In the genomic region with DNA sequence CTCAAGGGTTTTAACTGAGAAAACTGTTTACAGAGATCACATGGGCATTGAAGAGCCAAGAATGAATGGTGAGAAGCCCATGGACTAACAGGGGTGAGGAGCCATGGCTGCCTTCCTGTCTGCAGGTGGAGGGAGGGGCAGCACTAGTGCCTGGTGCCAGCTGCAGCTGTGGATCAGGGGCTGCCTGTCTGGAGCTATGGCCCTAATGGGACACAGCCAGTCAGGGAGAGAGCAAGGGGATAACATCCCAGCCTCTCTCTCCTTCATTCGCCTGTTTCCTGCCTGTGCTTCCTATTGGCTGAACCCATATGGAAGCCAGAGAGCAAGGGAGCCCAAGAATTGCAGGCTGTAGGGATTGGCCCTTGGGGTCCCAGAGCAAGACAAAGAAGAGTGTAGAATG, we compare ENCODE assay signal across 22 cellular contexts.
"Had no signal": no experiment of that assay in that cellular context is flagged by ENCODE, and none has a peak within 500 bp of the region (broad histone marks: within the 10 kb centered on the region; RNA-seq: fewer than 3 reads in every experiment).

No MANE protein-coding gene starts in this region.

- H3K9me3 Mint-ChIP-seq: mesothelial cell of epicardium; natural killer cell treated with Interleukin-12 subunit alpha and Interleukin-12 subunit beta and Interleukin-15 and Interleukin-18, amount 100 ng/mL, for 72 hours; stimulated activated naive B cell treated with anti-CD40 and anti-IgM and Interleukin-4, amounts not matched to agents 10 μg/mL and 1 μg/mL and 100 μg/mL, for 72 hours; stimulated activated naive CD8-positive, alpha-beta T cell treated with anti-CD3 and anti-CD28 coated beads, Interleukin-15, Interleukin-2, amounts not matched to agents 100 ng/mL and 50 ng/mL, for 24 hours had no signal

- H3K4me1 Mint-ChIP-seq: mesothelial cell of epicardium; stimulated activated naive B cell treated with anti-CD40 and anti-IgM and Interleukin-4, amounts not matched to agents 10 μg/mL and 1 μg/mL and 100 μg/mL, for 72 hours had no signal

- H3K36me3 Mint-ChIP-seq: mesothelial cell of epicardium; naive B cell; natural killer cell treated with Interleukin-12 subunit alpha and Interleukin-12 subunit beta and Interleukin-15 and Interleukin-18, amount 100 ng/mL, for 72 hours; stimulated activated naive B cell treated with anti-CD40 and anti-IgM and Interleukin-4, amounts not matched to agents 10 μg/mL and 1 μg/mL and 100 μg/mL, for 72 hours had no signal

- DNase-seq: cortex of kidney; effector CD4-positive, alpha-beta T cell; left cardiac atrium; left lung; mesenchymal stem cell; mucosa of descending colon; naive B cell; occipital lobe; ovary; psoas muscle; right cardiac atrium; sigmoid colon; stimulated activated CD4-positive, alpha-beta T cell treated with anti-CD3 and anti-CD28 coated beads, Interleukin-2, amount 100 ng/mL, for 48 hours; stimulated activated naive B cell treated with anti-CD40 and anti-IgM and Interleukin-4, amounts not matched to agents 10 μg/mL and 1 μg/mL and 100 μg/mL, for 72 hours; transverse colon; upper lobe of right lung; uterus had no signal

- H3K9me3 ChIP-seq: left lung, mucosa of descending colon, ovary, psoas muscle, sigmoid colon, thoracic aorta, transverse colon, upper lobe of right lung, uterus had no signal

- H3K4me3 ChIP-seq: left lung, mucosa of descending colon, ovary, psoas muscle, sigmoid colon, thoracic aorta, transverse colon, upper lobe of right lung, uterus had no signal

- H3K27ac ChIP-seq: left lung, ovary, psoas muscle, sigmoid colon, thoracic aorta, transverse colon, upper lobe of right lung, uterus had no signal

- H3K27ac Mint-ChIP-seq: mesothelial cell of epicardium; naive B cell; natural killer cell treated with Interleukin-12 subunit alpha and Interleukin-12 subunit beta and Interleukin-15 and Interleukin-18, amount 100 ng/mL, for 72 hours; stimulated activated naive B cell treated with anti-CD40 and anti-IgM and Interleukin-4, amounts not matched to agents 10 μg/mL and 1 μg/mL and 100 μg/mL, for 72 hours; stimulated activated naive CD8-positive, alpha-beta T cell treated with anti-CD3 and anti-CD28 coated beads, Interleukin-15, Interleukin-2, amounts not matched to agents 100 ng/mL and 50 ng/mL, for 24 hours had no signal

- H3K4me1 ChIP-seq: left lung, psoas muscle, sigmoid colon, transverse colon, upper lobe of right lung, uterus had no signal

- H3K27me3 ChIP-seq: left lung, ovary, sigmoid colon, transverse colon, upper lobe of right lung, uterus had no signal

- H3K4me3 Mint-ChIP-seq: mesothelial cell of epicardium; naive B cell; natural killer cell treated with Interleukin-12 subunit alpha and Interleukin-12 subunit beta and Interleukin-15 and Interleukin-18, amount 100 ng/mL, for 72 hours; stimulated activated naive B cell treated with anti-CD40 and anti-IgM and Interleukin-4, amounts not matched to agents 10 μg/mL and 1 μg/mL and 100 μg/mL, for 72 hours; stimulated activated naive CD8-positive, alpha-beta T cell treated with anti-CD3 and anti-CD28 coated beads, Interleukin-15, Interleukin-2, amounts not matched to agents 100 ng/mL and 50 ng/mL, for 24 hours had no signal

- H3K36me3 ChIP-seq: left lung, ovary, sigmoid colon, thoracic aorta, transverse colon, upper lobe of right lung, uterus had no signal

- FAIRE-seq: frontal cortex had no signal
